7 cellular contexts compared by ENCODE assay signal in genomic region chr12:121298411-121298810, GRCh38. TPM values are rescaled to one million over a fixed set of nuclear protein-coding genes. Genes with fewer than 3 reads are reported as not detected.
DNase-seq lines count a peak whose midpoint lies in the region; ATAC-seq and TF ChIP-seq lines count a peak whose summit lies in the region.
"Not testable (repeated sequence)": the region's sequence is repeated elsewhere in the genome, so short reads cannot be mapped to it uniquely, and the experiment has no call there.

No MANE protein-coding gene starts in this region.

- peaks cover 26% of the 10 kb centered on the region for H3K4me1 ChIP-seq in CD4-positive, alpha-beta memory T cell (ENCODE audit: insufficient read depth, low read length)
- peaks cover 68 to 76% of the 10 kb centered on the region in 2 experiments for H3K4me1 ChIP-seq in neutrophil (ENCODE audit: control insufficient read depth in 1 of 2, insufficient read depth in 1 of 2, low read depth in 1 of 2, low read length in 1 of 2)

- not testable (repeated sequence) for H3K27me3 Mint-ChIP-seq in CD4-positive, alpha-beta memory T cell; T-helper 1 cell treated with Interleukin-12 subunit alpha and Interleukin-12 subunit beta and Interleukin-4 antibody, amounts not matched to agents 30 μg/mL and 1 μg/mL, for 36 hours (ENCODE audit: low read depth); activated CD8-positive, alpha-beta T cell treated with anti-CD3 and anti-CD28 coated beads for 36 hours; activated naive CD8-positive, alpha-beta T cell; endothelial cell (ENCODE audit: unreplicated experiment); naive B cell

- H3K4me3 Mint-ChIP-seq in CD4-positive, alpha-beta memory T cell = peak overlapping the region in 5 of 8 donors; percentile 87 to 93 (median 89)
- peak overlapping the region; percentile 85 for H3K4me3 Mint-ChIP-seq in T-helper 1 cell treated with Interleukin-12 subunit alpha and Interleukin-12 subunit beta and Interleukin-4 antibody, amounts not matched to agents 30 μg/mL and 1 μg/mL, for 36 hours
- peak overlapping the region; percentile 78 for H3K4me3 Mint-ChIP-seq in activated CD8-positive, alpha-beta T cell treated with anti-CD3 and anti-CD28 coated beads for 36 hours
- H3K4me3 Mint-ChIP-seq in activated naive CD8-positive, alpha-beta T cell = peak overlapping the region; percentile 87
- H3K4me3 Mint-ChIP-seq in endothelial cell (ENCODE audit: unreplicated experiment) (peak overlapping the region; percentile 90), naive B cell (peak overlapping the region in 7 of 8 donors; percentile 84 to 93 (median 89))

- TF ChIP-seq CTCF in activated CD8-positive, alpha-beta T cell treated with anti-CD3 and anti-CD28 coated beads for 36 hours (IDR thresholded peaks at IDR 0.05); endothelial cell (IDR thresholded peaks at IDR 0.05; ENCODE audit: unreplicated experiment); neutrophil (IDR thresholded peaks at IDR 0.05): not testable (repeated sequence)

- not testable (repeated sequence) for H3K27ac ChIP-seq in CD4-positive, alpha-beta memory T cell (ENCODE audit: low read depth, low read length)
- H3K27ac ChIP-seq in neutrophil = peak overlapping the region; percentile 99

- not testable (repeated sequence) for H3K36me3 Mint-ChIP-seq in CD4-positive, alpha-beta memory T cell; T-helper 1 cell treated with Interleukin-12 subunit alpha and Interleukin-12 subunit beta and Interleukin-4 antibody, amounts not matched to agents 30 μg/mL and 1 μg/mL, for 36 hours (ENCODE audit: low read depth); activated CD8-positive, alpha-beta T cell treated with anti-CD3 and anti-CD28 coated beads for 36 hours (ENCODE audit: low read depth); activated naive CD8-positive, alpha-beta T cell; endothelial cell (ENCODE audit: low read depth, unreplicated experiment); naive B cell

- CTCF ChIA-PET in CD4-positive, alpha-beta memory T cell (lab: Charles Lee; ENCODE audit: partially characterized antibody) = interaction anchor here (0.6 kb wide), 1 partner anchor 131 kb away, joined by 3 read pairs; no protein-coding TSS in a partner anchor
- CTCF ChIA-PET in activated CD8-positive, alpha-beta T cell treated with anti-CD3 and anti-CD28 coated beads for 36 hours (lab: Charles Lee) = interaction anchor here (1.5 kb wide), 1 partner anchor 144 kb away, joined by 3 read pairs; no protein-coding TSS in a partner anchor

- not testable (repeated sequence) for H3K36me3 ChIP-seq in CD4-positive, alpha-beta memory T cell (ENCODE audit: insufficient read depth, low read length); neutrophil

- DNase-seq in CD4-positive, alpha-beta memory T cell; activated CD8-positive, alpha-beta T cell treated with anti-CD3 and anti-CD28 coated beads for 36 hours; endothelial cell (ENCODE audit: low spot score); naive B cell: not testable (repeated sequence)

- POLR2A ChIA-PET in CD4-positive, alpha-beta memory T cell (lab: Charles Lee; ENCODE audit: partially characterized antibody) = interaction anchor here (0.6 kb wide), 1 partner anchor 34 kb away, joined by 3 read pairs; no protein-coding TSS in a partner anchor
- POLR2A ChIA-PET in activated CD8-positive, alpha-beta T cell treated with anti-CD3 and anti-CD28 coated beads for 36 hours (lab: Charles Lee) = not testable (repeated sequence)

- H3K4me1 Mint-ChIP-seq in CD4-positive, alpha-beta memory T cell = peaks cover 8 to 21% (median 14%) of the 10 kb centered on the region in 4 donors
- peaks cover 15% of the 10 kb centered on the region for H3K4me1 Mint-ChIP-seq in T-helper 1 cell treated with Interleukin-12 subunit alpha and Interleukin-12 subunit beta and Interleukin-4 antibody, amounts not matched to agents 30 μg/mL and 1 μg/mL, for 36 hours (ENCODE audit: low read depth)
- peaks cover 21% of the 10 kb centered on the region for H3K4me1 Mint-ChIP-seq in activated CD8-positive, alpha-beta T cell treated with anti-CD3 and anti-CD28 coated beads for 36 hours (ENCODE audit: low read depth)
- peaks cover 17% of the 10 kb centered on the region for H3K4me1 Mint-ChIP-seq in activated naive CD8-positive, alpha-beta T cell (ENCODE audit: low read depth)
- H3K4me1 Mint-ChIP-seq in endothelial cell (ENCODE audit: unreplicated experiment) = peaks cover 22% of the 10 kb centered on the region
- H3K4me1 Mint-ChIP-seq in naive B cell = peaks cover 12 to 22% (median 17%) of the 10 kb centered on the region in 3 donors

- not testable (repeated sequence) for ATAC-seq in activated CD8-positive, alpha-beta T cell treated with anti-CD3 and anti-CD28 coated beads for 36 hours; naive B cell (ENCODE audit: low read depth in 2 of 2)

- not testable (repeated sequence) for H3K27me3 ChIP-seq in CD4-positive, alpha-beta memory T cell (ENCODE audit: insufficient read depth, low read length); neutrophil

- not testable (repeated sequence) for H3K4me3 ChIP-seq in CD4-positive, alpha-beta memory T cell (ENCODE audit: low read length in 2 of 2)
- peak overlapping the region in 1 of 2 experiments; percentile 83 for H3K4me3 ChIP-seq in neutrophil (ENCODE audit: low read depth in 1 of 2, low read length in 1 of 2)

- not testable (repeated sequence) for H3K9me3 ChIP-seq in CD4-positive, alpha-beta memory T cell (ENCODE audit: control insufficient read depth in 1 of 2, low read length in 2 of 2); neutrophil

- H3K27ac Mint-ChIP-seq in CD4-positive, alpha-beta memory T cell = peak overlapping the region in 1 of 7 donors; percentile 87
- not testable (repeated sequence) for H3K27ac Mint-ChIP-seq in T-helper 1 cell treated with Interleukin-12 subunit alpha and Interleukin-12 subunit beta and Interleukin-4 antibody, amounts not matched to agents 30 μg/mL and 1 μg/mL, for 36 hours; activated CD8-positive, alpha-beta T cell treated with anti-CD3 and anti-CD28 coated beads for 36 hours; activated naive CD8-positive, alpha-beta T cell; endothelial cell (ENCODE audit: unreplicated experiment)
- H3K27ac Mint-ChIP-seq in naive B cell = peak overlapping the region in 1 of 6 donors; percentile 76

- not testable (repeated sequence) for H3K9me3 Mint-ChIP-seq in CD4-positive, alpha-beta memory T cell; T-helper 1 cell treated with Interleukin-12 subunit alpha and Interleukin-12 subunit beta and Interleukin-4 antibody, amounts not matched to agents 30 μg/mL and 1 μg/mL, for 36 hours; activated CD8-positive, alpha-beta T cell treated with anti-CD3 and anti-CD28 coated beads for 36 hours; activated naive CD8-positive, alpha-beta T cell (ENCODE audit: low read depth); endothelial cell (ENCODE audit: unreplicated experiment); naive B cell

- intact Hi-C loops in CD4-positive, alpha-beta memory T cell (cut with micrococcal nuclease); activated CD8-positive, alpha-beta T cell treated with anti-CD3 and anti-CD28 coated beads for 36 hours (cut with micrococcal nuclease): not testable (repeated sequence)

RNA-seq across cellular contexts. Expression of gene CAMKK2, which starts 1.9 kb away (rescaled TPM):
- 10 to 100 TPM; 17.0 to 20.0 TPM for total RNA-seq in CD4-positive, alpha-beta memory T cell
- polyA plus RNA-seq in CD4-positive, alpha-beta memory T cell = 10 to 100 TPM; 13.4 to 20.6 TPM
- total RNA-seq in activated CD8-positive, alpha-beta T cell treated with anti-CD3 and anti-CD28 coated beads for 36 hours = 10 to 100 TPM; 25.2 to 28.0 TPM
- total RNA-seq in endothelial cell (ENCODE audit: unreplicated experiment) = 44.5 TPM
- 10 to 100 TPM in 1 of 6 donors, 1 to 10 TPM in 5; 5.3 to 12.0 (median 8.3) TPM for polyA plus RNA-seq in naive B cell (ENCODE audit: low read depth in 6 of 6)

RNA-seq across cellular contexts. Expression of gene ANAPC5, which starts 53.8 kb away (rescaled TPM):
- total RNA-seq in CD4-positive, alpha-beta memory T cell = 100 to 1,000 TPM; 143 to 144 TPM
- 100 to 1,000 TPM; 142 to 231 TPM for polyA plus RNA-seq in CD4-positive, alpha-beta memory T cell
- 100 to 1,000 TPM; 122 TPM for total RNA-seq in activated CD8-positive, alpha-beta T cell treated with anti-CD3 and anti-CD28 coated beads for 36 hours
- 68.7 TPM for total RNA-seq in endothelial cell (ENCODE audit: unreplicated experiment)
- polyA plus RNA-seq in naive B cell (ENCODE audit: low read depth in 6 of 6) = 100 to 1,000 TPM in 4 of 6 donors, 10 to 100 TPM in 2; 79.7 to 172 (median 119) TPM
